In genomic region chr2:216617159-216617815, GRCh38 we compare ENCODE assay signal across 18 cellular contexts. TPM values are rescaled to one million over a fixed set of nuclear protein-coding genes. Genes with fewer than 3 reads are reported as not detected.
A peak's percentile ranks its signal among the peaks of the same experiment; 100 is the strongest.
DNase-seq lines count a peak whose midpoint lies in the region; ATAC-seq and TF ChIP-seq lines count a peak whose summit lies in the region.
"Had no signal": no experiment of that assay in that cellular context is flagged by ENCODE, and none has a peak within 500 bp of the region (broad histone marks: within the 10 kb centered on the region; RNA-seq: fewer than 3 reads in every experiment).

No MANE protein-coding gene starts in this region.

- H3K9ac ChIP-seq in DND-41 (ENCODE audit: low read depth, low read length): peak overlapping the region; percentile 77
- H3K9ac ChIP-seq: KMS-11 had no signal

- H3K27me3 Mint-ChIP-seq in mesothelial cell of epicardium (ENCODE audit: low read depth) (no peaks in the 10 kb centered on the region), glutamatergic neuron (ENCODE audit: unreplicated experiment) (peaks cover 17% of the 10 kb centered on the region)

- H3K79me2 ChIP-seq in DND-41 (ENCODE audit: insufficient read depth, low read length): peaks cover 39% of the 10 kb centered on the region

- ATAC-seq in DND-41 (ENCODE audit: insufficient read depth, low read depth): no peak
- ATAC-seq: CD8-positive, alpha-beta T cell; Right ventricle myocardium inferior had no signal

- H3K27ac ChIP-seq in 22Rv1: peak overlapping the region; percentile 56
- H3K27ac ChIP-seq in DND-41 (ENCODE audit: low read length): peak overlapping the region; percentile 95
- peak overlapping the region; percentile 94 for H3K27ac ChIP-seq in VCaP
- H3K27ac ChIP-seq: KMS-11, SJSA1 had no signal

- H3K36me3 ChIP-seq in DND-41 (ENCODE audit: insufficient read depth, low read length): no peaks in the 10 kb centered on the region
- H3K36me3 ChIP-seq: SJSA1 had no signal

- peaks cover 45% of the 10 kb centered on the region for H3K4me1 Mint-ChIP-seq in mesothelial cell of epicardium
- peaks cover 35% of the 10 kb centered on the region for H3K4me1 Mint-ChIP-seq in glutamatergic neuron (ENCODE audit: low read depth, unreplicated experiment)

- no peaks in the 10 kb centered on the region for H3K27me3 ChIP-seq in DND-41 (ENCODE audit: insufficient read depth, low read length, poor library complexity)
- H3K27me3 ChIP-seq: SJSA1 had no signal

- no peak for TF ChIP-seq CTCF in 22Rv1 (IDR thresholded peaks at IDR 0.05)
- no peak for TF ChIP-seq CTCF in DND-41 (IDR thresholded peaks at IDR 0.05; ENCODE audit: borderline replicate concordance, extremely low read depth, low read length, poor library complexity, severe bottlenecking)
- no peak for TF ChIP-seq CTCF in VCaP (conservative IDR thresholded peaks at IDR 0.05)
- no peak for TF ChIP-seq CTCF in mesothelial cell of epicardium (IDR thresholded peaks at IDR 0.05; ENCODE audit: unreplicated experiment)
- TF ChIP-seq CTCF in glutamatergic neuron (IDR thresholded peaks at IDR 0.05; ENCODE audit: partially characterized antibody, unreplicated experiment): no peak

- H3K4me3 Mint-ChIP-seq in mesothelial cell of epicardium (no peak overlapping the region), glutamatergic neuron (ENCODE audit: unreplicated experiment) (no peak overlapping the region)
- H3K4me3 Mint-ChIP-seq: CD8-positive, alpha-beta T cell had no signal

- peak; percentile 34 for DNase-seq in DND-41
- no peak for DNase-seq in mesothelial cell of epicardium (ENCODE audit: low spot score in 2 of 2, unreplicated experiment in 2 of 2)
- DNase-seq in activated gamma-delta T cell treated with Interleukin-2 at 50 U/mL for 16 hours: no peak
- DNase-seq in epidermal melanocyte (ENCODE audit: insufficient read length, low spot score): no peak
- DNase-seq in glutamatergic neuron: no peak
- no peak for DNase-seq in AG08396 (ENCODE audit: low spot score)
- DNase-seq: CD8-positive, alpha-beta T cell; DMS153; GDM1; NCI-H1694 treated with DMSO at 0.1 percent for 48 hours; NCI-H2081 treated with DMSO at 0.1 percent for 48 hours; NCI-H446 treated with DMSO at 0.1 percent for 48 hours; NCI-H526 treated with DMSO at 0.1 percent for 48 hours had no signal

- H3K36me3 Mint-ChIP-seq in mesothelial cell of epicardium (no peaks in the 10 kb centered on the region), glutamatergic neuron (ENCODE audit: unreplicated experiment) (no peaks in the 10 kb centered on the region)
- H3K36me3 Mint-ChIP-seq: CD8-positive, alpha-beta T cell had no signal

- peak overlapping the region in 1 of 2 experiments; percentile 56; a peak in 1 of 4 replicates for H3K4me3 ChIP-seq in DND-41 (ENCODE audit: low read depth in 1 of 2, low read length in 2 of 2)
- H3K4me3 ChIP-seq: SJSA1 had no signal

- H3K27ac Mint-ChIP-seq in mesothelial cell of epicardium: peak overlapping the region; percentile 44
- no peak overlapping the region for H3K27ac Mint-ChIP-seq in glutamatergic neuron (ENCODE audit: unreplicated experiment)
- H3K27ac Mint-ChIP-seq: CD8-positive, alpha-beta T cell had no signal

- no peak overlapping the region for H2AFZ ChIP-seq in DND-41 (ENCODE audit: low read depth, low read length)

- peak overlapping the region; percentile 58 for H3K4me2 ChIP-seq in DND-41 (ENCODE audit: insufficient read depth, low read length)
- H3K4me2 ChIP-seq: KMS-11 had no signal

- H3K9me3 ChIP-seq in DND-41 (ENCODE audit: insufficient read depth, low read length, severe bottlenecking): no peaks in the 10 kb centered on the region
- H3K9me3 ChIP-seq: SJSA1 had no signal

- H3K4me1 ChIP-seq in DND-41 (ENCODE audit: insufficient read depth, low read length): peaks cover 69% of the 10 kb centered on the region
- H3K4me1 ChIP-seq: SJSA1 had no signal

- no peaks in the 10 kb centered on the region for H4K20me1 ChIP-seq in DND-41 (ENCODE audit: insufficient read depth, low read length)

- H3K9me3 Mint-ChIP-seq in mesothelial cell of epicardium (no peaks in the 10 kb centered on the region), glutamatergic neuron (ENCODE audit: unreplicated experiment) (peaks cover 12% of the 10 kb centered on the region)
- H3K9me3 Mint-ChIP-seq: CD8-positive, alpha-beta T cell had no signal

RNA-seq across cellular contexts. Expression of gene IGFBP2, which starts 15.9 kb away (rescaled TPM):
- total RNA-seq in mesothelial cell of epicardium (376 to 409 TPM (median 381 TPM) in 3 replicates), glutamatergic neuron (ENCODE audit: unreplicated experiment) (208 TPM)
